Comparison of ENCODE assay signal across 9 cellular contexts in genomic region chr17:43645765-43646481, GRCh38. TPM values are rescaled to one million over a fixed set of nuclear protein-coding genes. Genes with fewer than 3 reads are reported as not detected.
DNase-seq lines count a peak whose midpoint lies in the region; TF ChIP-seq lines count a peak whose summit lies in the region.
"Had no signal": no experiment of that assay in that cellular context is flagged by ENCODE, and none has a peak within 500 bp of the region (broad histone marks: within the 10 kb centered on the region; RNA-seq: fewer than 3 reads in every experiment).

No MANE protein-coding gene starts in this region.

- DNase-seq in HFFc6 (no peak), astrocyte of the cerebellum (ENCODE audit: low read depth) (no peak), smooth muscle cell (lab: John Stamatoyannopoulos, UW; ENCODE audit: unreplicated experiment) (peak; percentile 18), LoVo (ENCODE audit: low spot score) (no peak), C1 segment of cervical spinal cord (lab: John Stamatoyannopoulos, UW) (no peak), midbrain (lab: John Stamatoyannopoulos, UW) (no peak), 8988T (no peak)
- DNase-seq: naive B cell had no signal

- H3K9ac ChIP-seq in smooth muscle cell (ENCODE audit: low read depth): peak overlapping the region; percentile 77

- no peaks in the 10 kb centered on the region for H3K36me3 Mint-ChIP-seq in HFFc6 (ENCODE audit: low read depth)

- no peak overlapping the region for H3K27ac Mint-ChIP-seq in HFFc6
- H3K27ac Mint-ChIP-seq: naive B cell had no signal

- in situ Hi-C loops in astrocyte of the cerebellum (cut with HindIII; ENCODE audit: low sequenced_read_pairs): no loop called here

- peak overlapping the region; percentile 32; the same call in 1 of the 2 replicates for H3K4me3 Mint-ChIP-seq in HFFc6

- peaks cover 10% of the 10 kb centered on the region for H3K27me3 Mint-ChIP-seq in HFFc6 (ENCODE audit: insufficient read depth)

- H3K4me1 ChIP-seq in smooth muscle cell (ENCODE audit: low read depth): peaks cover 3% of the 10 kb centered on the region

- no peak overlapping the region for H3K27ac ChIP-seq in smooth muscle cell (ENCODE audit: low read depth)

- WGBS in smooth muscle cell (ENCODE audit: low lambda C conversion rate): 25% methylated on average over 59 of the region's 72 CpGs

- no peaks in the 10 kb centered on the region for H4K20me1 ChIP-seq in smooth muscle cell (ENCODE audit: low read depth)

- TF ChIP-seq CTCF in HFFc6 (IDR thresholded peaks at IDR 0.05) (peak; percentile 51; the same call in 1 of the 2 replicates), astrocyte of the cerebellum (IDR thresholded peaks at IDR 0.05; ENCODE audit: low read depth, low read length, missing control alignments) (no peak), smooth muscle cell (IDR thresholded peaks at IDR 0.05; ENCODE audit: borderline replicate concordance, insufficient read depth, poor library complexity, severe bottlenecking) (peak; percentile 35)

- no peaks in the 10 kb centered on the region for H3K36me3 ChIP-seq in smooth muscle cell (ENCODE audit: low read depth)

- peak overlapping the region; percentile 82 for H3K4me2 ChIP-seq in smooth muscle cell

- H3K4me3 ChIP-seq in astrocyte of the cerebellum (ENCODE audit: low read depth, low read length) (peak overlapping the region; percentile 32), iPS-18c (ENCODE audit: insufficient read depth, low read depth, low read length) (peak overlapping the region; percentile 38; the same call in 1 of the 2 replicates), smooth muscle cell (peak overlapping the region; percentile 48)

- peaks cover 4% of the 10 kb centered on the region; the same call in 1 of the 2 replicates for H3K4me1 Mint-ChIP-seq in HFFc6 (ENCODE audit: low read depth)
- H3K4me1 Mint-ChIP-seq: naive B cell had no signal

- H3K79me2 ChIP-seq in smooth muscle cell (ENCODE audit: low read depth): no peaks in the 10 kb centered on the region

- H2AFZ ChIP-seq in smooth muscle cell (ENCODE audit: low read depth): peak overlapping the region; percentile 78

- H3K27me3 ChIP-seq in smooth muscle cell (ENCODE audit: low read depth): no peaks in the 10 kb centered on the region

- peaks cover 11% of the 10 kb centered on the region for H3F3A ChIP-seq in smooth muscle cell (ENCODE audit: low read depth)

- no peaks in the 10 kb centered on the region for H3K9me3 Mint-ChIP-seq in HFFc6
- H3K9me3 Mint-ChIP-seq: naive B cell had no signal

- H3K9me3 ChIP-seq in iPS-18c (ENCODE audit: control insufficient read depth, insufficient read depth, low read length): no peaks in the 10 kb centered on the region
- no peaks in the 10 kb centered on the region for H3K9me3 ChIP-seq in smooth muscle cell (replicated peaks; ENCODE audit: low read depth)

RNA-seq across cellular contexts. Expression of gene MEOX1, which starts 15.8 kb away (rescaled TPM):
- total RNA-seq in HFFc6 (2021; fragmentation: NEBNext Ultra II Directional; extraction: Animal tissue kit (Norgen Biotek cat#: 25700)): not detected
- total RNA-seq in smooth muscle cell: 0.31 and 0.58 TPM in 2 replicates
- 0.79 and 1.7 TPM in 2 replicates for polyA plus RNA-seq in smooth muscle cell
